1 cellular context compared by ENCODE assay signal in the genomic region with DNA sequence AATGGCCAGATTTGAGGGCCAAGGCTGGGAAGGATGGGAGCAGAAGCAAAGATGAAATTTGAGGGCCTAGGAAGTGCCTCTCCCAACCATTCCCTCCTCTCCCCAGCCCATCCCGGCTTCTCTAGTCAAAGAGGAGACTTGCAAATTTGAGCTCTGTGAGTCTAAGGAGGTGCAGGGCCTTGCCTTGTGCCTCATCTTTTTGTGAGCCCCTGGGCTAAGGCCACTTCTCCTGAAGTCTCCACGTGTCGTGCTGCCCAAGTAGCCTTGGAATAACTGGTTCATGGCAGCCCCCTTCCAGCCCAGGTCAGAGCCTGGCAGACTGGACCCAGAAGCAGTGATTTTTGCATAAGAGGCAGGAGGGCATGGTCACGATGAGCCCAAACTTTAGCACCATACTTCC.
TF ChIP-seq lines count a peak whose summit lies in the region.

No MANE protein-coding gene starts in this region.

TF ChIP-seq in endothelial cell of umbilical vein, 7 proteins besides CTCF, POLR2A, EP300 and RAD21:
- TF ChIP-seq FOS (IDR thresholded peaks at IDR 0.05; ENCODE audit: borderline replicate concordance, insufficient read depth, low read length) (no peak), JUN (IDR thresholded peaks at IDR 0.05; ENCODE audit: borderline replicate concordance, insufficient read depth, insufficient read length, low read depth) (no peak)
- TF ChIP-seq, protein P1, sequence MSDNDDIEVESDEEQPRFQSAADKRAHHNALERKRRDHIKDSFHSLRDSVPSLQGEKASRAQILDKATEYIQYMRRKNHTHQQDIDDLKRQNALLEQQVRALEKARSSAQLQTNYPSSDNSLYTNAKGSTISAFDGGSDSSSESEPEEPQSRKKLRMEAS (IDR thresholded peaks at IDR 0.05; ENCODE audit: insufficient read depth, insufficient read length) = no peak
TF ChIP-seq in endothelial cell of umbilical vein: peak in this region for 0.
